Comparison of ENCODE assay signal across 8 cellular contexts in genomic region chr7:20217193-20217948, GRCh38. TPM values are rescaled to one million over a fixed set of nuclear protein-coding genes. Genes with fewer than 3 reads are reported as not detected.
DNase-seq lines count a peak whose midpoint lies in the region; ATAC-seq and TF ChIP-seq lines count a peak whose summit lies in the region.

TSS of gene MACC1 (minus strand) at chr7:20217384. CDS start at chr7:20161862, 55,522 bp downstream.

- H3K4me3 ChIP-seq in OCI-LY7 (ENCODE audit: low read depth, low read length, poor library complexity, severe bottlenecking) (peak within 1 kb of the TSS; percentile 67), thyroid gland (replicated peaks in 1 of 3) (no peak within 1 kb of the TSS)

- H3K9me3 ChIP-seq in ES-I3 (ENCODE audit: control insufficient read depth, insufficient read depth, low read length) (no peaks in the 10 kb centered on the region), OCI-LY7 (ENCODE audit: low read length) (no peaks in the 10 kb centered on the region), thyroid gland (no peaks in the 10 kb centered on the region)

- peaks cover 29% of the 10 kb centered on the region for H3K4me1 ChIP-seq in ES-I3 (ENCODE audit: insufficient read depth, low read length)
- H3K4me1 ChIP-seq in OCI-LY7 (ENCODE audit: insufficient read depth, low read length, poor library complexity, severe bottlenecking), result peaks cover 41% of the 10 kb centered on the region
- no peaks in the 10 kb centered on the region for H3K4me1 ChIP-seq in thyroid gland

- H3K4me2 ChIP-seq in OCI-LY7 (ENCODE audit: low read length), result peak within 1 kb of the TSS; percentile 80

- H3K36me3 ChIP-seq in ES-I3 (ENCODE audit: insufficient read depth, low read length) (no peaks in the 10 kb centered on the region), OCI-LY7 (ENCODE audit: insufficient read depth, low read length) (0 out of 2 replicates have a peak, but pooled peaks cover 3% of the 10 kb centered on the region), thyroid gland (no peaks in the 10 kb centered on the region)

- H4K20me1 ChIP-seq in OCI-LY7 (ENCODE audit: insufficient read depth, low read length), result no peaks in the 10 kb centered on the region

- BruUV-seq in OCI-LY7 (replicated peaks; lab: Mats Ljungman, UMichigan), result no TSS peak

- no peaks in the 10 kb centered on the region for H3K27me3 ChIP-seq in thyroid gland

- peak; percentile 90 for DNase-seq in OCI-LY7 (ENCODE audit: low spot score)
- peak; percentile 97 for DNase-seq in iPS DF 19.7 (ENCODE audit: low read depth, low spot score)
- peak; percentile 71 to 72 for DNase-seq in thyroid gland
- no peak for DNase-seq in SHP77 treated with DMSO at 0.1 percent for 48 hours (lab: John Stamatoyannopoulos, UW)
- no peak for DNase-seq in activated CD4-positive, alpha-beta T cell treated with anti-CD3 and anti-CD28 coated beads, Interleukin-2, amount 50 U/mL, for 48 hours

- WGBS in thyroid gland, 2 donors, result 25 to 28% methylated on average over 6 of the region's 6 CpGs

- intact Hi-C loops in OCI-LY7 (cut with micrococcal nuclease; ENCODE audit: unreplicated experiment) (loop anchor here (1.0 to 10.0 kb wide), 2 partner anchors 26 to 1727 kb away; partner anchors contain the start of gene CDCA7L), thyroid gland (cut with DNase I) (no loop called here)

- ATAC-seq in GM19328 (IDR thresholded peaks at IDR 0.05; ENCODE audit: unreplicated experiment) (peak; percentile 51), HG03354 (IDR thresholded peaks at IDR 0.05; ENCODE audit: poor library complexity, severe bottlenecking, unreplicated experiment) (peak; percentile 56)

- peak in 1 of 2 donors; percentile 12 for TF ChIP-seq POLR2A in thyroid gland (IDR thresholded peaks at IDR 0.05)

- POLR2A ChIA-PET in OCI-LY7 (lab: Charles Lee), result interaction anchor here (0.6 to 4.1 kb wide), 5 partner anchors 19 to 1737 kb away, joined by 3 to 25 read pairs (median 4); no protein-coding TSS in a partner anchor

- CTCF ChIA-PET in OCI-LY7 (lab: Charles Lee; ENCODE audit: unreplicated experiment), result interaction anchor here (1.3 kb wide), 1 partner anchor 18 kb away, joined by 3 read pairs; no protein-coding TSS in a partner anchor

- H3K9ac ChIP-seq in ES-I3 (ENCODE audit: low read depth, low read length), result peak within 1 kb of the TSS; percentile 36

- peak within 1 kb of the TSS; percentile 86; the same call in 1 of the 2 replicates for H2AFZ ChIP-seq in OCI-LY7 (ENCODE audit: low read length)

- H3K27ac ChIP-seq in OCI-LY7 (ENCODE audit: low read depth, low read length, poor library complexity, severe bottlenecking), result peak within 1 kb of the TSS; percentile 31
- peak within 1 kb of the TSS in 1 of 3 donors; percentile 57 for H3K27ac ChIP-seq in thyroid gland

- peaks cover 18% of the 10 kb centered on the region; the same call in 1 of the 2 replicates for H3K79me2 ChIP-seq in OCI-LY7 (ENCODE audit: insufficient read depth, low read depth, low read length)

- TF ChIP-seq CTCF in OCI-LY7 (conservative IDR thresholded peaks at IDR 0.05; ENCODE audit: low read length) (peak; percentile 87), thyroid gland (IDR thresholded peaks at IDR 0.05) (peak in 2 of 6 experiments; percentile 47 to 50)

- H3K9me2 ChIP-seq in OCI-LY7 (ENCODE audit: insufficient read depth, low read length), result no peaks in the 10 kb centered on the region

RNA-seq across cellular contexts. Expression of gene MACC1, which starts in this region (rescaled TPM):
- 5.0 and 6.5 TPM in 2 replicates for total RNA-seq in OCI-LY7 (2014; rRNA removed; shearing (Covaris generic))
- total RNA-seq in OCI-LY7 (2022) (9.1 and 11.1 TPM in 2 replicates), thyroid gland (1 to 10 TPM; 2.6 to 7.7 (median 3.6) TPM)

Comparison
In these comparisons a context has a peak if more than half of its experiments do, and no peak if none do; other contexts are left out.
1. DNase-seq: peak in OCI-LY7 (single experiment), iPS DF 19.7 (single experiment) and thyroid gland (2 of 2); none in SHP77 treated with DMSO at 0.1 percent for 48 hours (single experiment) and activated CD4-positive, alpha-beta T cell treated with anti-CD3 and anti-CD28 coated beads, Interleukin-2, amount 50 U/mL, for 48 hours (0 of 2).